1 cellular context compared by ENCODE assay signal in the genomic region with DNA sequence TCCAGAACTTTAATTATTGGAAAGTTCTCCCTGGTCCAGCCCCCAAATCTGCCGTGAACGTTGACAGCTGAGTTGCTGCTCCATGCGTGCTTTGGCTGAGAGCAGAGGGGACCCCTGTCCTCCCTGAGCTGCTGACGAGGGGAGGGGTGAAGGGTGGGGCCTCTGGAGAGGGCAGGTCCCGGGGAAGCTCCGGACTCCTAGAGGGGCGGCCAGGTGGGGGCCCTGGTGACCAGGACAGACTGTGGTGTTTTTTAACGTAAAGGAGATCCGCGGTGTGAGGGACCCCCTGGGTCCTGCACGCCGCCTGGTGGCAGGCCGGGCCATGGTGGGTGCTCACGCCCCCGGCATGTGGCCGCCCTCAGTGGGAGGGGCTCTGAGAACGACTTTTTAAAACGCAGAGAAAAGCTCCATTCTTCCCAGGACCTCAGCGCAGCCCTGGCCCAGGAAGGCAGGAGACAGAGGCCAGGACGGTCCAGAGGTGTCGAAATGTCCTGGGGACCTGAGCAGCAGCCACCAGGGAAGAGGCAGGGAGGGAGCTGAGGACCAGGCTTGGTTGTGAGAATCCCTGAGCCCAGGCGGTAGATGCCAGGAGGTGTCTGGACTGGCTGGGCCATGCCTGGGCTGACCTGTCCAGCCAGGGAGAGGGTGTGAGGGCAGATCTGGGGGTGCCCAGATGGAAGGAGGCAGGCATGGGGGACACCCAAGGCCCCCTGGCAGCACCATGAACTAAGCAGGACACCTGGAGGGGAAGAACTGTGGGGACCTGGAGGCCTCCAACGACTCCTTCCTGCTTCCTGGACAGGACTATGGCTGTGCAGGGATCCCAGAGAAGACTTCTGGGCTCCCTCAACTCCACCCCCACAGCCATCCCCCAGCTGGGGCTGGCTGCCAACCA.
TF ChIP-seq lines count a peak whose summit lies in the region.

A gene (plus strand): TSS at position 410 of the 895 bp plus-strand sequence. CDS start 397 bp downstream, at position 807.

TF ChIP-seq in K562, 482 proteins besides CTCF, POLR2A, EP300 and RAD21 (continued from another document and continues in another):
- TF ChIP-seq, protein P1, sequence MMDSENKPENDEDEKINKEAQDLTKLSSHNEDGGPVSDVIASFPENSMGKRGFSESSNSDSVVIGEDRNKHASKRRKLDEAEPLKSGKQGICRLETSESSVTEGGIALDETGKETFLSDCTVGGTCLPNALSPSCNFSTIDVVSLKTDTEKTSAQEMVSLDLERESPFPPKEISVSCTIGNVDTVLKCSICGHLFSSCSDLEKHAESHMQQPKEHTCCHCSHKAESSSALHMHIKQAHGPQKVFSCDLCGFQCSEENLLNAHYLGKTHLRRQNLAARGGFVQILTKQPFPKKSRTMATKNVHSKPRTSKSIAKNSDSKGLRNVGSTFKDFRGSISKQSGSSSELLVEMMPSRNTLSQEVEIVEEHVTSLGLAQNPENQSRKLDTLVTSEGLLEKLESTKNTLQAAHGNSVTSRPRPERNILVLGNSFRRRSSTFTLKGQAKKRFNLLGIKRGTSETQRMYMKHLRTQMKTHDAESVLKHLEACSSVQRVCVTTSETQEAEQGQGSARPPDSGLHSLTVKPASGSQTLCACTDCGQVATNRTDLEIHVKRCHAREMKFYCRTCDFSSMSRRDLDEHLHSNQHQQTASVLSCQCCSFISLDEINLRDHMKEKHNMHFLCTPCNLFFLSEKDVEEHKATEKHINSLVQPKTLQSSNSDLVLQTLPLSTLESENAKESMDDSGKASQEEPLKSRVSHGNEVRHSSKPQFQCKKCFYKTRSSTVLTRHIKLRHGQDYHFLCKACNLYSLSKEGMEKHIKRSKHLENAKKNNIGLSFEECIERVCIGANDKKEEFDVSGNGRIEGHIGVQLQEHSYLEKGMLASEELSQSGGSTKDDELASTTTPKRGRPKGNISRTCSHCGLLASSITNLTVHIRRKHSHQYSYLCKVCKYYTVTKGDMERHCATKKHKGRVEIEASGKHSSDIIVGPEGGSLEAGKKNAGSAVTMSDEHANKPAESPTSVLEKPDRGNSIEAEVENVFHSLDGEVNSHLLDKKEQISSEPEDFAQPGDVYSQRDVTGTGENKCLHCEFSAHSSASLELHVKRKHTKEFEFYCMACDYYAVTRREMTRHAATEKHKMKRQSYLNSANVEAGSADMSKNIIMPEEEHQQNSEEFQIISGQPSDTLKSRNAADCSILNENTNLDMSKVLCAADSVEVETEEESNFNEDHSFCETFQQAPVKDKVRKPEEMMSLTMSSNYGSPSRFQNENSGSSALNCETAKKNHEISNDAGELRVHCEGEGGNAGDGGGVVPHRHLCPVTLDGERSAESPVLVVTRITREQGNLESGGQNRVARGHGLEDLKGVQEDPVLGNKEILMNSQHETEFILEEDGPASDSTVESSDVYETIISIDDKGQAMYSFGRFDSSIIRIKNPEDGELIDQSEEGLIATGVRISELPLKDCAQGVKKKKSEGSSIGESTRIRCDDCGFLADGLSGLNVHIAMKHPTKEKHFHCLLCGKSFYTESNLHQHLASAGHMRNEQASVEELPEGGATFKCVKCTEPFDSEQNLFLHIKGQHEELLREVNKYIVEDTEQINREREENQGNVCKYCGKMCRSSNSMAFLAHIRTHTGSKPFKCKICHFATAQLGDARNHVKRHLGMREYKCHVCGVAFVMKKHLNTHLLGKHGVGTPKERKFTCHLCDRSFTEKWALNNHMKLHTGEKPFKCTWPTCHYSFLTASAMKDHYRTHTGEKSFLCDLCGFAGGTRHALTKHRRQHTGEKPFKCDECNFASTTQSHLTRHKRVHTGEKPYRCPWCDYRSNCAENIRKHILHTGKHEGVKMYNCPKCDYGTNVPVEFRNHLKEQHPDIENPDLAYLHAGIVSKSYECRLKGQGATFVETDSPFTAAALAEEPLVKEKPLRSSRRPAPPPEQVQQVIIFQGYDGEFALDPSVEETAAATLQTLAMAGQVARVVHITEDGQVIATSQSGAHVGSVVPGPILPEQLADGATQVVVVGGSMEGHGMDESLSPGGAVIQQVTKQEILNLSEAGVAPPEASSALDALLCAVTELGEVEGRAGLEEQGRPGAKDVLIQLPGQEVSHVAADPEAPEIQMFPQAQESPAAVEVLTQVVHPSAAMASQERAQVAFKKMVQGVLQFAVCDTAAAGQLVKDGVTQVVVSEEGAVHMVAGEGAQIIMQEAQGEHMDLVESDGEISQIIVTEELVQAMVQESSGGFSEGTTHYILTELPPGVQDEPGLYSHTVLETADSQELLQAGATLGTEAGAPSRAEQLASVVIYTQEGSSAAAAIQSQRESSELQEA (IDR thresholded peaks at IDR 0.05; ENCODE audit: low read depth): no peak
- TF ChIP-seq, protein P2, sequence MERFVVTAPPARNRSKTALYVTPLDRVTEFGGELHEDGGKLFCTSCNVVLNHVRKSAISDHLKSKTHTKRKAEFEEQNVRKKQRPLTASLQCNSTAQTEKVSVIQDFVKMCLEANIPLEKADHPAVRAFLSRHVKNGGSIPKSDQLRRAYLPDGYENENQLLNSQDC (CRISPR knock-in tag; IDR thresholded peaks at IDR 0.05): no peak
- TF ChIP-seq ETV1 (tag; conservative IDR thresholded peaks at IDR 0.05; ENCODE audit: low read depth) (no peak), PHF8 (IDR thresholded peaks at IDR 0.05; ENCODE audit: borderline replicate concordance, low read length) (no peak; the same call in 1 of the 2 replicates), MYNN (IDR thresholded peaks at IDR 0.05) (no peak), MYNN (CRISPR knock-in tag; IDR thresholded peaks at IDR 0.05) (no peak), OTX1 (CRISPR knock-in tag; IDR thresholded peaks at IDR 0.05) (no peak), YBX1 (IDR thresholded peaks at IDR 0.05) (no peak), ZNF311 (CRISPR knock-in tag; IDR thresholded peaks at IDR 0.05) (no peak), CBX8 (IDR thresholded peaks at IDR 0.05; ENCODE audit: borderline replicate concordance, extremely low read depth, low read depth, low read length, poor library complexity, severe bottlenecking) (no peak), CBFB (CRISPR knock-in tag; IDR thresholded peaks at IDR 0.05) (no peak), RBM39 (optimal IDR thresholded peaks at IDR 0.05; ENCODE audit: low read depth, low read length) (peak; percentile 56), ELF1 (tag; IDR thresholded peaks at IDR 0.05) (no peak), ZNF354B (CRISPR knock-in tag; IDR thresholded peaks at IDR 0.05) (no peak), MXI1 (IDR thresholded peaks at IDR 0.05; ENCODE audit: low read depth, low read length) (peak; percentile 43; the same call in 1 of the 2 replicates), CTBP1 (IDR thresholded peaks at IDR 0.05; ENCODE audit: borderline replicate concordance) (0 out of 2 replicates have a peak, but pooled peaks have one; percentile 12), CHD1 (IDR thresholded peaks at IDR 0.05; ENCODE audit: low read length) (no peak), NONO (IDR thresholded peaks at IDR 0.05; ENCODE audit: low read depth in 2 of 2, low read length in 1 of 2) (no peak), PTBP1 (IDR thresholded peaks at IDR 0.05; ENCODE audit: low read depth, low read length) (no peak), HEY1 (CRISPR knock-in tag; IDR thresholded peaks at IDR 0.05; ENCODE audit: borderline replicate concordance) (no peak), ZNF41 (CRISPR knock-in tag; conservative IDR thresholded peaks at IDR 0.05) (no peak), POLR2G (IDR thresholded peaks at IDR 0.05; ENCODE audit: low read depth, low read length) (peak; percentile 3; the same call in 1 of the 2 replicates), ZNF324 (CRISPR knock-in tag; IDR thresholded peaks at IDR 0.05) (no peak), TAF15 (IDR thresholded peaks at IDR 0.05; ENCODE audit: low read depth, low read length) (no peak), NFIC (IDR thresholded peaks at IDR 0.05) (no peak)
- TF ChIP-seq, protein P3, sequence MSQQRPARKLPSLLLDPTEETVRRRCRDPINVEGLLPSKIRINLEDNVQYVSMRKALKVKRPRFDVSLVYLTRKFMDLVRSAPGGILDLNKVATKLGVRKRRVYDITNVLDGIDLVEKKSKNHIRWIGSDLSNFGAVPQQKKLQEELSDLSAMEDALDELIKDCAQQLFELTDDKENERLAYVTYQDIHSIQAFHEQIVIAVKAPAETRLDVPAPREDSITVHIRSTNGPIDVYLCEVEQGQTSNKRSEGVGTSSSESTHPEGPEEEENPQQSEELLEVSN (IDR thresholded peaks at IDR 0.05; ENCODE audit: borderline replicate concordance in 1 of 2, extremely low read depth in 1 of 2, insufficient read depth in 1 of 2, insufficient read length in 1 of 2, low read depth in 1 of 2, low read length in 1 of 2, poor library complexity in 1 of 2, severe bottlenecking in 1 of 2): peak in 1 of 2 experiments; percentile 84
- TF ChIP-seq, protein P4, sequence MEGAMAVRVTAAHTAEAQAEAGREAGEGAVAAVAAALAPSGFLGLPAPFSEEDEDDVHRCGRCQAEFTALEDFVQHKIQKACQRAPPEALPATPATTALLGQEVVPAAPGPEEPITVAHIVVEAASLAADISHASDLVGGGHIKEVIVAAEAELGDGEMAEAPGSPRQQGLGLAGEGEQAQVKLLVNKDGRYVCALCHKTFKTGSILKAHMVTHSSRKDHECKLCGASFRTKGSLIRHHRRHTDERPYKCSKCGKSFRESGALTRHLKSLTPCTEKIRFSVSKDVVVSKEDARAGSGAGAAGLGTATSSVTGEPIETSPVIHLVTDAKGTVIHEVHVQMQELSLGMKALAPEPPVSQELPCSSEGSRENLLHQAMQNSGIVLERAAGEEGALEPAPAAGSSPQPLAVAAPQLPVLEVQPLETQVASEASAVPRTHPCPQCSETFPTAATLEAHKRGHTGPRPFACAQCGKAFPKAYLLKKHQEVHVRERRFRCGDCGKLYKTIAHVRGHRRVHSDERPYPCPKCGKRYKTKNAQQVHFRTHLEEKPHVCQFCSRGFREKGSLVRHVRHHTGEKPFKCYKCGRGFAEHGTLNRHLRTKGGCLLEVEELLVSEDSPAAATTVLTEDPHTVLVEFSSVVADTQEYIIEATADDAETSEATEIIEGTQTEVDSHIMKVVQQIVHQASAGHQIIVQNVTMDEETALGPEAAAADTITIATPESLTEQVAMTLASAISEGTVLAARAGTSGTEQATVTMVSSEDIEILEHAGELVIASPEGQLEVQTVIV (CRISPR knock-in tag; IDR thresholded peaks at IDR 0.05; ENCODE audit: borderline replicate concordance): peak; percentile 56; the same call in 1 of the 2 replicates
- TF ChIP-seq, protein P5, sequence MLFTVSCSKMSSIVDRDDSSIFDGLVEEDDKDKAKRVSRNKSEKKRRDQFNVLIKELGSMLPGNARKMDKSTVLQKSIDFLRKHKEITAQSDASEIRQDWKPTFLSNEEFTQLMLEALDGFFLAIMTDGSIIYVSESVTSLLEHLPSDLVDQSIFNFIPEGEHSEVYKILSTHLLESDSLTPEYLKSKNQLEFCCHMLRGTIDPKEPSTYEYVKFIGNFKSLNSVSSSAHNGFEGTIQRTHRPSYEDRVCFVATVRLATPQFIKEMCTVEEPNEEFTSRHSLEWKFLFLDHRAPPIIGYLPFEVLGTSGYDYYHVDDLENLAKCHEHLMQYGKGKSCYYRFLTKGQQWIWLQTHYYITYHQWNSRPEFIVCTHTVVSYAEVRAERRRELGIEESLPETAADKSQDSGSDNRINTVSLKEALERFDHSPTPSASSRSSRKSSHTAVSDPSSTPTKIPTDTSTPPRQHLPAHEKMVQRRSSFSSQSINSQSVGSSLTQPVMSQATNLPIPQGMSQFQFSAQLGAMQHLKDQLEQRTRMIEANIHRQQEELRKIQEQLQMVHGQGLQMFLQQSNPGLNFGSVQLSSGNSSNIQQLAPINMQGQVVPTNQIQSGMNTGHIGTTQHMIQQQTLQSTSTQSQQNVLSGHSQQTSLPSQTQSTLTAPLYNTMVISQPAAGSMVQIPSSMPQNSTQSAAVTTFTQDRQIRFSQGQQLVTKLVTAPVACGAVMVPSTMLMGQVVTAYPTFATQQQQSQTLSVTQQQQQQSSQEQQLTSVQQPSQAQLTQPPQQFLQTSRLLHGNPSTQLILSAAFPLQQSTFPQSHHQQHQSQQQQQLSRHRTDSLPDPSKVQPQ (CRISPR knock-in tag; IDR thresholded peaks at IDR 0.05; ENCODE audit: borderline replicate concordance): no peak
- TF ChIP-seq, protein P6, sequence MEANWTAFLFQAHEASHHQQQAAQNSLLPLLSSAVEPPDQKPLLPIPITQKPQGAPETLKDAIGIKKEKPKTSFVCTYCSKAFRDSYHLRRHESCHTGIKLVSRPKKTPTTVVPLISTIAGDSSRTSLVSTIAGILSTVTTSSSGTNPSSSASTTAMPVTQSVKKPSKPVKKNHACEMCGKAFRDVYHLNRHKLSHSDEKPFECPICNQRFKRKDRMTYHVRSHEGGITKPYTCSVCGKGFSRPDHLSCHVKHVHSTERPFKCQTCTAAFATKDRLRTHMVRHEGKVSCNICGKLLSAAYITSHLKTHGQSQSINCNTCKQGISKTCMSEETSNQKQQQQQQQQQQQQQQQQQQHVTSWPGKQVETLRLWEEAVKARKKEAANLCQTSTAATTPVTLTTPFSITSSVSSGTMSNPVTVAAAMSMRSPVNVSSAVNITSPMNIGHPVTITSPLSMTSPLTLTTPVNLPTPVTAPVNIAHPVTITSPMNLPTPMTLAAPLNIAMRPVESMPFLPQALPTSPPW (CRISPR knock-in tag; IDR thresholded peaks at IDR 0.05): peak; percentile 61
- TF ChIP-seq, protein P7, sequence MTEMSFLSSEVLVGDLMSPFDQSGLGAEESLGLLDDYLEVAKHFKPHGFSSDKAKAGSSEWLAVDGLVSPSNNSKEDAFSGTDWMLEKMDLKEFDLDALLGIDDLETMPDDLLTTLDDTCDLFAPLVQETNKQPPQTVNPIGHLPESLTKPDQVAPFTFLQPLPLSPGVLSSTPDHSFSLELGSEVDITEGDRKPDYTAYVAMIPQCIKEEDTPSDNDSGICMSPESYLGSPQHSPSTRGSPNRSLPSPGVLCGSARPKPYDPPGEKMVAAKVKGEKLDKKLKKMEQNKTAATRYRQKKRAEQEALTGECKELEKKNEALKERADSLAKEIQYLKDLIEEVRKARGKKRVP (CRISPR knock-in tag; IDR thresholded peaks at IDR 0.05): no peak
- TF ChIP-seq, protein P8, sequence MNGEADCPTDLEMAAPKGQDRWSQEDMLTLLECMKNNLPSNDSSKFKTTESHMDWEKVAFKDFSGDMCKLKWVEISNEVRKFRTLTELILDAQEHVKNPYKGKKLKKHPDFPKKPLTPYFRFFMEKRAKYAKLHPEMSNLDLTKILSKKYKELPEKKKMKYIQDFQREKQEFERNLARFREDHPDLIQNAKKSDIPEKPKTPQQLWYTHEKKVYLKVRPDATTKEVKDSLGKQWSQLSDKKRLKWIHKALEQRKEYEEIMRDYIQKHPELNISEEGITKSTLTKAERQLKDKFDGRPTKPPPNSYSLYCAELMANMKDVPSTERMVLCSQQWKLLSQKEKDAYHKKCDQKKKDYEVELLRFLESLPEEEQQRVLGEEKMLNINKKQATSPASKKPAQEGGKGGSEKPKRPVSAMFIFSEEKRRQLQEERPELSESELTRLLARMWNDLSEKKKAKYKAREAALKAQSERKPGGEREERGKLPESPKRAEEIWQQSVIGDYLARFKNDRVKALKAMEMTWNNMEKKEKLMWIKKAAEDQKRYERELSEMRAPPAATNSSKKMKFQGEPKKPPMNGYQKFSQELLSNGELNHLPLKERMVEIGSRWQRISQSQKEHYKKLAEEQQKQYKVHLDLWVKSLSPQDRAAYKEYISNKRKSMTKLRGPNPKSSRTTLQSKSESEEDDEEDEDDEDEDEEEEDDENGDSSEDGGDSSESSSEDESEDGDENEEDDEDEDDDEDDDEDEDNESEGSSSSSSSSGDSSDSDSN (IDR thresholded peaks at IDR 0.05; ENCODE audit: borderline replicate concordance in 1 of 2, low read depth in 2 of 2, low read length in 2 of 2): no peak
